18 cellular contexts compared by ENCODE assay signal in the genomic region with DNA sequence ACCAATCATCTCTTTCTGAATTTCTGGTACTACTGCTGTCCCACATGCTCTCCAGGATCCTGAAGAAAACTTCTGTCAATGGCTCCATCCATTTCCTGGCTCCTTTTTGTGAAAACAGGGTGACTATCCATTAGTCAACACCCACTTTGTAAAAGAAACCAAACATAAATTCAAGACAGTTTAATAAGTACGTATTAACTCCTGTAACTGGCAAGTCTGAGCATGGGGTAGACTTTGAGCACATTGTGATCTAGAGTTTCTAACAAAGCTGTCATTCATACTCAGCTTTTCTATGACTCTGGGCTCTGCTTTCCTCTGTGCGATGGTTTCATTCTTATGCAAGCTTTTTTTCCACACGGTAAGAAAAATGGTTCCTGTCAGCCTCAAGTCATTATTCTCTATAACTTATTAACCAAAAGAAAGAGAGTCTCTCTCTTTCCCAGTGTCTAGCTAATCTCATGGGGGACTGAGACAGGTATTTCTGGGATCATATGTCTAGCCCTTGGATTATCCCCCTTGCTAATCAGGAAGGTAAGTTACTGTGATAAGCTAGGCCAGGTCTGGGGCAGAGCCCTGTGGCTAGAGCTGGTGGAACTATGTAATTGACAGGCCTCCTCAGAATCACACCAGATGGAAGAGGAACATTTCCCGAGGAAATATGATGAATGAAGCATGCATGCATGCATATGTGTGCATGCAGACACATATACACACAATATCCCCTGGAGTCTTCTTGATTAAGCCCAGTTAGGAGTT.
"Had no signal": no experiment of that assay in that cellular context is flagged by ENCODE, and none has a peak within 500 bp of the region (broad histone marks: within the 10 kb centered on the region; RNA-seq: fewer than 3 reads in every experiment).

No MANE protein-coding gene starts in this region.

- ATAC-seq: gastrocnemius medialis; heart right ventricle; naive thymus-derived CD8-positive, alpha-beta T cell; sciatic nerve; stimulated activated naive CD8-positive, alpha-beta T cell treated with anti-CD3 and anti-CD28 coated beads, Interleukin-15, Interleukin-2, amounts not matched to agents 100 U/mL and 50 U/mL, for 24 hours; WTC11 had no signal

- H3K27ac ChIP-seq: gastrocnemius medialis, heart right ventricle, left ventricle myocardium inferior, neutrophil, suprapubic skin had no signal

- H3K4me1 ChIP-seq: gastrocnemius medialis, left ventricle myocardium inferior had no signal

- H3K36me3 ChIP-seq: gastrocnemius medialis, heart right ventricle, left ventricle myocardium inferior, neutrophil, suprapubic skin had no signal

- H3K4me3 ChIP-seq: gastrocnemius medialis, heart right ventricle, left ventricle myocardium inferior, suprapubic skin had no signal

- FAIRE-seq: endothelial cell of umbilical vein, islet of Langerhans had no signal

- H3K27me3 ChIP-seq: gastrocnemius medialis, heart right ventricle, neutrophil, suprapubic skin had no signal

- DNase-seq: activated CD4-positive, alpha-beta memory T cell treated with anti-CD3 and anti-CD28 coated beads, Interleukin-2, amount 10 ng/mL, durations not matched to agents 7 days and 5 days; activated CD4-positive, alpha-beta T cell treated with anti-CD3 and anti-CD28 coated beads for 4 hours; activated naive CD4-positive, alpha-beta T cell treated with anti-CD3 and anti-CD28 coated beads, Interleukin-2, amount 50 U/mL, for 16 hours; activated T-cell treated with anti-CD3 and anti-CD28 coated beads, Interleukin-2, amount 50 U/mL, for 24 hours; cortex of kidney; effector CD4-positive, alpha-beta T cell; gastrocnemius medialis; heart right ventricle; left ventricle myocardium inferior; naive thymus-derived CD8-positive, alpha-beta T cell; stimulated activated naive CD8-positive, alpha-beta T cell treated with anti-CD3 and anti-CD28 coated beads, Interleukin-15, Interleukin-2, amounts not matched to agents 100 U/mL and 50 U/mL, for 24 hours; trophoblast cell had no signal

- H3K9me3 ChIP-seq: gastrocnemius medialis, heart right ventricle, left ventricle myocardium inferior, neutrophil, suprapubic skin had no signal
